27 cellular contexts compared by ENCODE assay signal in genomic region chr4:5039800-5040199, GRCh38. TPM values are rescaled to one million over a fixed set of nuclear protein-coding genes. Genes with fewer than 3 reads are reported as not detected.
"Had no signal": no experiment of that assay in that cellular context is flagged by ENCODE, and none has a peak within 500 bp of the region (broad histone marks: within the 10 kb centered on the region; RNA-seq: fewer than 3 reads in every experiment).

No MANE protein-coding gene starts in this region.

- H3K36me3 ChIP-seq: left ventricle myocardium inferior, pancreas, prostate gland, stomach, thyroid gland, transverse colon, upper lobe of left lung, vagina had no signal

- H3K4me3 ChIP-seq: left ventricle myocardium inferior, lung, pancreas, prostate gland, skin epidermis, stomach, testis, thyroid gland, transverse colon, upper lobe of left lung, vagina had no signal

- H3K4me1 ChIP-seq: pancreas, prostate gland, testis, thyroid gland, vagina had no signal

- H3K27me3 ChIP-seq: pancreas, testis, thyroid gland, transverse colon, upper lobe of left lung, vagina had no signal

- H3K9me3 ChIP-seq: left ventricle myocardium inferior, pancreas, prostate gland, stomach, testis, thyroid gland, transverse colon, upper lobe of left lung, vagina had no signal

- H3K27ac ChIP-seq: left ventricle myocardium inferior, pancreas, prostate gland, skin epidermis, stomach, testis, thyroid gland, transverse colon, upper lobe of left lung, vagina had no signal

- ATAC-seq: left colon; naive thymus-derived CD8-positive, alpha-beta T cell; pancreas; right cardiac atrium; sciatic nerve; stimulated activated naive B cell treated with anti-CD40 and anti-IgM and Interleukin-4, amounts not matched to agents 10 μg/mL and 1 μg/mL and 100 μg/mL, for 72 hours; stimulated activated naive CD8-positive, alpha-beta T cell treated with anti-CD3 and anti-CD28 coated beads, Interleukin-15, Interleukin-2, amounts not matched to agents 100 U/mL and 50 U/mL, for 24 hours had no signal

- DNase-seq: hippocampal formation; kidney; left colon; left ventricle myocardium inferior; midbrain; naive thymus-derived CD8-positive, alpha-beta T cell; nucleus accumbens; pancreas; posterior cingulate gyrus; retina; right cardiac atrium; stimulated activated CD4-positive, alpha-beta T cell treated with anti-CD3 and anti-CD28 coated beads, Interleukin-12 subunit alpha, Interleukin-12 subunit beta, amount 100 ng/mL, for 4 hours; stimulated activated CD4-positive, alpha-beta T cell treated with anti-CD3 and anti-CD28 coated beads, Interleukin-15, amount 100 ng/mL, for 24 hours; stimulated activated CD4-positive, alpha-beta T cell treated with anti-CD3 and anti-CD28 coated beads, Interleukin-2, amount 100 ng/mL, for 24 hours; stimulated activated CD4-positive, alpha-beta T cell treated with anti-CD3 and anti-CD28 coated beads, Interleukin-4, amount 100 ng/mL, for 1 hour; stimulated activated naive B cell treated with anti-CD40 and anti-IgM and Interleukin-4, amounts not matched to agents 10 μg/mL and 1 μg/mL and 100 μg/mL, for 72 hours; stimulated activated naive CD8-positive, alpha-beta T cell treated with anti-CD3 and anti-CD28 coated beads, Interleukin-15, Interleukin-2, amounts not matched to agents 100 U/mL and 50 U/mL, for 24 hours; stomach; testis; thyroid gland; transverse colon; upper lobe of left lung had no signal

RNA-seq across cellular contexts. Expression of gene STK32B, which starts 11.5 kb away (rescaled TPM):
- total RNA-seq: naive thymus-derived CD8-positive, alpha-beta T cell had no signal
- polyA plus RNA-seq: naive thymus-derived CD8-positive, alpha-beta T cell had no signal

RNA-seq across cellular contexts. Expression of gene CYTL1, which starts 20.5 kb away (rescaled TPM):
- total RNA-seq: naive thymus-derived CD8-positive, alpha-beta T cell had no signal
- polyA plus RNA-seq: naive thymus-derived CD8-positive, alpha-beta T cell had no signal
